Comparison of ENCODE assay signal across 8 cellular contexts in the genomic region with DNA sequence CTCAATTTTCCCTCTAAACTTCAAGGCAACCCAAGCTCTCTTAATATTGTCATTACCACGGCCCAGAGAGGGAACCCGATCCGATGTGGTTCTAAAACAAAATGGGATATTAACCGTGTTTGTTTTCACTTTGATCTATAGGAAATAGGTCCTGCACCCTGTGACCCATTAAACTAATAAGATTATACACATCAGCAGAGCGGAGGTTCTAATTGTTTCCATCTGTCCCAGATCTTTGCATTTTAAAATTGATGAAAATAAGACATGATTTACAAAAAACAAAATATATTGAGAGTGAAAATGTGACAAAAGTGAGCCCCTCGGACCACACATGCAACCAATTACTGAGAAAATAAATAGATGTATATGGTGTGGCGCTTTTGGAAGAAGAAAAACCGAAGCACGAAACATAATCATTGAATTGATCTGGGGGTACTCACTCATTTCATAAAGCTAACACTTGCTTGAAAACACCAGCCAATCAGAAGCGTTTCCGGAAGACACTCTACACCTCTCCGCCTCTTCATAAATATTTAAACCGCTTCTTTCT.
A peak's percentile ranks its signal among the peaks of the same experiment; 100 is the strongest.
DNase-seq lines count a peak whose midpoint lies in the region; ATAC-seq and TF ChIP-seq lines count a peak whose summit lies in the region.

No MANE protein-coding gene starts in this region.

- H4K20me1 ChIP-seq in SK-N-SH (ENCODE audit: insufficient read depth) = 0 out of 2 replicates have a peak, but pooled peaks cover 4% of the 10 kb centered on the region

- DNase-seq in activated naive CD4-positive, alpha-beta T cell treated with Interleukin-2 at 50 U/mL for 16 hours = no peak
- DNase-seq in SK-N-SH (no peak), fibroblast of mammary gland (ENCODE audit: low read depth) (no peak), transverse colon (no peak), AML-193 (lab: John Stamatoyannopoulos, UW) (no peak), NCI-H1048 (lab: John Stamatoyannopoulos, UW) (no peak)

- in situ Hi-C loops in transverse colon (cut with MboI; ENCODE audit: low pct_ligation_motif_present in 1 of 4, low pct_unique_long_range_greater_than_20kb in 1 of 4, low sequenced_read_pairs in 3 of 4) = loop anchor here (25.0 kb wide), 3 partner anchors 1001 to 1326 kb away; a partner anchor contains a TSS

- no peak for TF ChIP-seq POLR2A in transverse colon (IDR thresholded peaks at IDR 0.05)

- no peak for TF ChIP-seq EP300 in SK-N-SH (IDR thresholded peaks at IDR 0.05; ENCODE audit: borderline replicate concordance in 1 of 2, low read depth in 1 of 2, low read length in 1 of 2)
- no peak for TF ChIP-seq EP300 in transverse colon (IDR thresholded peaks at IDR 0.05; ENCODE audit: low read depth)

- peak overlapping the region; percentile 37 to 48 for H3K4me3 ChIP-seq in SK-N-SH (ENCODE audit: low read depth in 2 of 2, low read length in 1 of 2)
- H3K4me3 ChIP-seq in fibroblast of mammary gland (ENCODE audit: control insufficient read depth, low read depth, low read length) = peak overlapping the region; percentile 52
- peak overlapping the region in 3 of 4 donors; percentile 10 to 34 (median 13) for H3K4me3 ChIP-seq in transverse colon

- peaks cover 63% of the 10 kb centered on the region for H3K27me3 Mint-ChIP-seq in activated naive CD4-positive, alpha-beta T cell treated with anti-CD3 and anti-CD28 coated beads, Interleukin-2, amount 50 U/mL, for 24 hours

- peaks cover 0 to 12% of the 10 kb centered on the region in 2 experiments; a peak in 2 of 4 replicates for H3K4me1 ChIP-seq in SK-N-SH (ENCODE audit: control insufficient read depth in 1 of 2, insufficient read depth in 2 of 2, low read depth in 1 of 2, low read length in 1 of 2)
- peaks cover 3 to 31% (median 15%) of the 10 kb centered on the region in 4 donors for H3K4me1 ChIP-seq in transverse colon

- peak overlapping the region; percentile 60 for H3K4me3 Mint-ChIP-seq in activated naive CD4-positive, alpha-beta T cell treated with anti-CD3 and anti-CD28 coated beads, Interleukin-2, amount 50 U/mL, for 24 hours

- H3K27ac Mint-ChIP-seq in activated naive CD4-positive, alpha-beta T cell treated with anti-CD3 and anti-CD28 coated beads, Interleukin-2, amount 50 U/mL, for 24 hours = peak overlapping the region; percentile 81

- peaks cover 7% of the 10 kb centered on the region for H3K36me3 Mint-ChIP-seq in activated naive CD4-positive, alpha-beta T cell treated with anti-CD3 and anti-CD28 coated beads, Interleukin-2, amount 50 U/mL, for 24 hours

- H3K36me3 ChIP-seq in SK-N-SH (replicated peaks in 1 of 2; ENCODE audit: control insufficient read depth in 1 of 2, insufficient read depth in 2 of 2, low read length in 1 of 2) (no peaks in the 10 kb centered on the region), transverse colon (no peaks in the 10 kb centered on the region)

- H3K9me3 ChIP-seq in SK-N-SH (no peaks in the 10 kb centered on the region), transverse colon (no peaks in the 10 kb centered on the region)

- peaks cover 15% of the 10 kb centered on the region for H3K4me1 Mint-ChIP-seq in activated naive CD4-positive, alpha-beta T cell treated with anti-CD3 and anti-CD28 coated beads, Interleukin-2, amount 50 U/mL, for 24 hours

- no peaks in the 10 kb centered on the region for H3K79me2 ChIP-seq in SK-N-SH (ENCODE audit: insufficient read depth)

- H3K27ac ChIP-seq in SK-N-SH (ENCODE audit: low read depth in 2 of 2, low read length in 1 of 2) = no peak overlapping the region
- H3K27ac ChIP-seq in transverse colon = peak overlapping the region; percentile 53 to 62 (median 58)

- peak overlapping the region; percentile 10; the same call in 1 of the 2 replicates for H2AFZ ChIP-seq in SK-N-SH (ENCODE audit: low read depth)

- H3K27me3 ChIP-seq in SK-N-SH (ENCODE audit: insufficient read depth) = peaks cover 58% of the 10 kb centered on the region
- H3K27me3 ChIP-seq in transverse colon = peaks cover 96% of the 10 kb centered on the region

- H3K4me2 ChIP-seq in SK-N-SH = peak overlapping the region; percentile 67

- peaks cover 13% of the 10 kb centered on the region for H3K9me3 Mint-ChIP-seq in activated naive CD4-positive, alpha-beta T cell treated with anti-CD3 and anti-CD28 coated beads, Interleukin-2, amount 50 U/mL, for 24 hours

- peaks cover 17% of the 10 kb centered on the region for H3F3A ChIP-seq in SK-N-SH (replicated peaks; ENCODE audit: insufficient read depth)

- CTCF ChIA-PET in SK-N-SH (lab: Yijun Ruan, JAX) = interaction anchor here (0.5 to 2.4 kb wide), 9 partner anchors 10 to 806 kb away, joined by 3 to 9 read pairs (median 4); no protein-coding TSS in a partner anchor

- no peak for TF ChIP-seq RAD21 in SK-N-SH (IDR thresholded peaks at IDR 0.05; ENCODE audit: low read length)

- no peak for ATAC-seq in HG02884 (IDR thresholded peaks at IDR 0.05; ENCODE audit: unreplicated experiment)

- POLR2A ChIA-PET in SK-N-SH (lab: Yijun Ruan, JAX) = interaction anchor here (1.0 to 1.7 kb wide), 2 partner anchors 338 to 736 kb away, joined by 4 to 10 read pairs; a partner anchor contains a TSS

- no peaks in the 10 kb centered on the region for H3K9me2 ChIP-seq in SK-N-SH

- no peak overlapping the region for H3K9ac ChIP-seq in SK-N-SH

- WGBS in SK-N-SH (ENCODE audit: low lambda C conversion rate) = 2% methylated on average over 13 of the region's 13 CpGs
- 8 to 9% methylated on average over 13 of the region's 13 CpGs for WGBS in transverse colon (ENCODE audit: low coverage in 1 of 2), 2 donors

- intact Hi-C loops in transverse colon (cut with DNase I; ENCODE audit: low total_unique reads) = no loop called here

- no peak for TF ChIP-seq CTCF in SK-N-SH (IDR thresholded peaks at IDR 0.05)
- TF ChIP-seq CTCF in fibroblast of mammary gland (conservative IDR thresholded peaks at IDR 0.05; ENCODE audit: control insufficient read depth, insufficient read depth, low read depth, low read length) = no peak
- no peak for TF ChIP-seq CTCF in transverse colon (IDR thresholded peaks at IDR 0.05)

TF ChIP-seq in SK-N-SH, 30 proteins besides CTCF, POLR2A, EP300 and RAD21:
- TF ChIP-seq, protein P1, sequence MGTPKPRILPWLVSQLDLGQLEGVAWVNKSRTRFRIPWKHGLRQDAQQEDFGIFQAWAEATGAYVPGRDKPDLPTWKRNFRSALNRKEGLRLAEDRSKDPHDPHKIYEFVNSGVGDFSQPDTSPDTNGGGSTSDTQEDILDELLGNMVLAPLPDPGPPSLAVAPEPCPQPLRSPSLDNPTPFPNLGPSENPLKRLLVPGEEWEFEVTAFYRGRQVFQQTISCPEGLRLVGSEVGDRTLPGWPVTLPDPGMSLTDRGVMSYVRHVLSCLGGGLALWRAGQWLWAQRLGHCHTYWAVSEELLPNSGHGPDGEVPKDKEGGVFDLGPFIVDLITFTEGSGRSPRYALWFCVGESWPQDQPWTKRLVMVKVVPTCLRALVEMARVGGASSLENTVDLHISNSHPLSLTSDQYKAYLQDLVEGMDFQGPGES (IDR thresholded peaks at IDR 0.05; ENCODE audit: low read depth, low read length) = no peak
- TF ChIP-seq GATA2 (CRISPR knock-in tag; IDR thresholded peaks at IDR 0.05) = no peak
- TF ChIP-seq, protein P2, sequence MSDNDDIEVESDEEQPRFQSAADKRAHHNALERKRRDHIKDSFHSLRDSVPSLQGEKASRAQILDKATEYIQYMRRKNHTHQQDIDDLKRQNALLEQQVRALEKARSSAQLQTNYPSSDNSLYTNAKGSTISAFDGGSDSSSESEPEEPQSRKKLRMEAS (IDR thresholded peaks at IDR 0.05; ENCODE audit: low read depth) = no peak
- TF ChIP-seq FOSL2 (IDR thresholded peaks at IDR 0.05; ENCODE audit: borderline replicate concordance, low read depth) = no peak
- TF ChIP-seq, protein P3, sequence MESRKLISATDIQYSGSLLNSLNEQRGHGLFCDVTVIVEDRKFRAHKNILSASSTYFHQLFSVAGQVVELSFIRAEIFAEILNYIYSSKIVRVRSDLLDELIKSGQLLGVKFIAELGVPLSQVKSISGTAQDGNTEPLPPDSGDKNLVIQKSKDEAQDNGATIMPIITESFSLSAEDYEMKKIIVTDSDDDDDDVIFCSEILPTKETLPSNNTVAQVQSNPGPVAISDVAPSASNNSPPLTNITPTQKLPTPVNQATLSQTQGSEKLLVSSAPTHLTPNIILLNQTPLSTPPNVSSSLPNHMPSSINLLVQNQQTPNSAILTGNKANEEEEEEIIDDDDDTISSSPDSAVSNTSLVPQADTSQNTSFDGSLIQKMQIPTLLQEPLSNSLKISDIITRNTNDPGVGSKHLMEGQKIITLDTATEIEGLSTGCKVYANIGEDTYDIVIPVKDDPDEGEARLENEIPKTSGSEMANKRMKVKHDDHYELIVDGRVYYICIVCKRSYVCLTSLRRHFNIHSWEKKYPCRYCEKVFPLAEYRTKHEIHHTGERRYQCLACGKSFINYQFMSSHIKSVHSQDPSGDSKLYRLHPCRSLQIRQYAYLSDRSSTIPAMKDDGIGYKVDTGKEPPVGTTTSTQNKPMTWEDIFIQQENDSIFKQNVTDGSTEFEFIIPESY (IDR thresholded peaks at IDR 0.05; ENCODE audit: borderline replicate concordance, low read depth) = no peak
- TF ChIP-seq TCF12 (IDR thresholded peaks at IDR 0.05) = 0 out of 2 replicates have a peak, but pooled peaks have one; percentile 21
- no peak for TF ChIP-seq SIN3A (IDR thresholded peaks at IDR 0.05; ENCODE audit: borderline replicate concordance, low read depth, low read length)

Comparison
In these comparisons a context has a peak if more than half of its experiments do, and no peak if none do; other contexts are left out.
1. H3K27ac ChIP-seq: peak in transverse colon (4 of 4); none in SK-N-SH (0 of 2).
2. Peak in every context shown above with its lines, with median percentiles within 50 percentile points of each other: H3K4me3 ChIP-seq.